ENCODE assay signal across 19 cellular contexts in the genomic region with DNA sequence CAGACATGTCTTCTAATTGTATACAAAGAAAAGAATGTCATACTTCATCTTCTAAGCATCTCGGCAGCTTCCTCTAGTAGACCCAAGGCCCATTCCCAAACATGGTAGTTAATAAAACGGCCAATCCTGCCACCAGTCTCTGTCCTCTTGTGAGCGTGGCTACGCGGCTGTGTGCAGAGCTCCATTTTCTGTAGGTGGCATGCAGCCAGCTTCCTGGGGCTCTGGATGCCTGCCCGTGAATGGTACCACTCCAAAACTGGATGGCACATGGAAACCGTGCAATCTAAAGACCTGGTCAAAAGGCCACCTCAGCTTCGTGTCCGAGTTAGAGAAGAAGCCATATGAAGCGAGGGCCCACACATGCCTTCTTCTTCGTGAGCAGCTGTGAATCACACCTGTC.
DNase-seq lines count a peak whose midpoint lies in the region; ATAC-seq and FAIRE-seq lines count a peak whose summit lies in the region.
"Had no signal": no experiment of that assay in that cellular context is flagged by ENCODE, and none has a peak within 500 bp of the region (broad histone marks: within the 10 kb centered on the region; RNA-seq: fewer than 3 reads in every experiment).

No MANE protein-coding gene starts in this region.

- FAIRE-seq in small intestine (lab: Jason Lieb, UNC) = no peak
- FAIRE-seq: H54 had no signal

- H3K9me3 Mint-ChIP-seq in activated CD4-positive, alpha-beta T cell treated with anti-CD3 and anti-CD28 coated beads for 36 hours (ENCODE audit: low read depth) = no peaks in the 10 kb centered on the region
- H3K9me3 Mint-ChIP-seq: activated T-cell treated with anti-CD3 and anti-CD28 coated beads, Interleukin-2, amount 50 U/mL, for 24 hours; dendritic cell treated with granulocyte-macrophage colony-stimulating factor and Interleukin-4, amounts not matched to agents 40 ng/mL and 50 ng/mL, for 4 days had no signal

- no peaks in the 10 kb centered on the region for H3K9me3 ChIP-seq in right cardiac atrium (ENCODE audit: control insufficient read depth, low read length)
- H3K9me3 ChIP-seq in small intestine (ENCODE audit: control insufficient read depth, low read depth) = no peaks in the 10 kb centered on the region
- H3K9me3 ChIP-seq: neutrophil, right lobe of liver, suprapubic skin had no signal

- H3K36me3 ChIP-seq in small intestine (ENCODE audit: control insufficient read depth in 2 of 2, insufficient read depth in 2 of 2, low read length in 2 of 2) = peaks cover 0 to 2% of the 10 kb centered on the region in 2 donors

- H3K4me1 Mint-ChIP-seq in activated CD4-positive, alpha-beta T cell treated with anti-CD3 and anti-CD28 coated beads for 36 hours = peaks cover 6% of the 10 kb centered on the region

- peak; percentile 56 for DNase-seq in DMS 273 treated with DMSO at 0.1 percent for 48 hours (lab: John Stamatoyannopoulos, UW)
- peak; percentile 62 for DNase-seq in NCI-H1694 (lab: John Stamatoyannopoulos, UW)
- peak; percentile 52 for DNase-seq in NCI-H748 treated with DMSO at 0.1 percent for 48 hours (lab: John Stamatoyannopoulos, UW)
- DNase-seq in right cardiac atrium = peak in 2 of 3 donors; percentile 73 to 75
- no peak for DNase-seq in T-helper 1 cell
- no peak for DNase-seq in small intestine
- DNase-seq in activated CD4-positive, alpha-beta T cell treated with anti-CD3 and anti-CD28 coated beads for 36 hours = no peak
- DNase-seq: activated T-cell treated with anti-CD3 and anti-CD28 coated beads, Interleukin-2, amount 50 U/mL, for 24 hours; glutamatergic neuron; NCI-H226; right lobe of liver; stimulated activated CD4-positive, alpha-beta T cell treated with anti-CD3 and anti-CD28 coated beads, Interleukin-2, amount 100 ng/mL, for 24 hours had no signal

- H3K4me1 ChIP-seq in right cardiac atrium (ENCODE audit: control insufficient read depth, insufficient read depth, low read length) (peaks cover 4% of the 10 kb centered on the region), small intestine (ENCODE audit: control insufficient read depth in 2 of 2, insufficient read depth in 1 of 2, low read depth in 1 of 2, low read length in 1 of 2) (no peaks in the 10 kb centered on the region)
- H3K4me1 ChIP-seq: right lobe of liver had no signal

- H3K27ac ChIP-seq in right cardiac atrium (ENCODE audit: low read length) = peak overlapping the region; percentile 67
- no peak overlapping the region for H3K27ac ChIP-seq in small intestine (ENCODE audit: low read depth in 1 of 2, low read length in 1 of 2)
- H3K27ac ChIP-seq: neutrophil, right lobe of liver, suprapubic skin had no signal

- H3K4me3 ChIP-seq in right cardiac atrium (ENCODE audit: low read length) (no peak overlapping the region), small intestine (ENCODE audit: low read depth in 1 of 2, low read length in 2 of 2) (no peak overlapping the region)
- H3K4me3 ChIP-seq: right lobe of liver, suprapubic skin had no signal

- H3K4me3 Mint-ChIP-seq in activated CD4-positive, alpha-beta T cell treated with anti-CD3 and anti-CD28 coated beads for 36 hours = no peak overlapping the region
- H3K4me3 Mint-ChIP-seq: activated T-cell treated with anti-CD3 and anti-CD28 coated beads, Interleukin-2, amount 50 U/mL, for 24 hours; dendritic cell treated with granulocyte-macrophage colony-stimulating factor and Interleukin-4, amounts not matched to agents 40 ng/mL and 50 ng/mL, for 4 days had no signal

- ATAC-seq in right cardiac atrium = peak; percentile 44 to 60
- ATAC-seq in activated CD4-positive, alpha-beta T cell treated with anti-CD3 and anti-CD28 coated beads for 36 hours = no peak
- no peak for ATAC-seq in HG02571 (IDR thresholded peaks at IDR 0.05; ENCODE audit: unreplicated experiment)
- ATAC-seq: activated naive CD4-positive, alpha-beta T cell treated with anti-CD3 and anti-CD28 coated beads, Interleukin-2, amount 50 U/mL, for 72 hours; right lobe of liver; SK-N-SH treated with all-trans-retinoic acid at 6 μM for 48 hours had no signal

- no peak overlapping the region for H3K27ac Mint-ChIP-seq in activated CD4-positive, alpha-beta T cell treated with anti-CD3 and anti-CD28 coated beads for 36 hours
- H3K27ac Mint-ChIP-seq: activated naive CD4-positive, alpha-beta T cell treated with anti-CD3 and anti-CD28 coated beads, Interleukin-2, amount 50 U/mL, for 72 hours; activated T-cell treated with anti-CD3 and anti-CD28 coated beads, Interleukin-2, amount 50 U/mL, for 24 hours; dendritic cell treated with granulocyte-macrophage colony-stimulating factor and Interleukin-4, amounts not matched to agents 40 ng/mL and 50 ng/mL, for 4 days had no signal

- peaks cover 2% of the 10 kb centered on the region for H3K27me3 Mint-ChIP-seq in activated CD4-positive, alpha-beta T cell treated with anti-CD3 and anti-CD28 coated beads for 36 hours
- H3K27me3 Mint-ChIP-seq: dendritic cell treated with granulocyte-macrophage colony-stimulating factor and Interleukin-4, amounts not matched to agents 40 ng/mL and 50 ng/mL, for 4 days had no signal

- POLR2A ChIA-PET in activated CD4-positive, alpha-beta T cell treated with anti-CD3 and anti-CD28 coated beads for 36 hours (lab: Charles Lee) = no interaction called here

- WGBS in right cardiac atrium = 69% methylated on average over 11 of the region's 11 CpGs
- 90 to 97% (median 95%) methylated on average over 11 of the region's 11 CpGs for WGBS in small intestine, 3 donors

- CTCF ChIA-PET in activated CD4-positive, alpha-beta T cell treated with anti-CD3 and anti-CD28 coated beads for 36 hours (lab: Charles Lee) = no interaction called here

- intact Hi-C loops in right cardiac atrium (cut with DNase I) = no loop called here
- intact Hi-C loops in activated CD4-positive, alpha-beta T cell treated with anti-CD3 and anti-CD28 coated beads for 36 hours (cut with DNase I, micrococcal nuclease) = no loop called here

- H3K27me3 ChIP-seq in right cardiac atrium (ENCODE audit: control insufficient read depth, insufficient read depth) = no peaks in the 10 kb centered on the region
- H3K27me3 ChIP-seq in small intestine (ENCODE audit: control insufficient read depth in 2 of 2, insufficient read depth in 2 of 2, low read length in 2 of 2) = no peaks in the 10 kb centered on the region
- H3K27me3 ChIP-seq: neutrophil, right lobe of liver, suprapubic skin had no signal

- no peaks in the 10 kb centered on the region for H3K36me3 Mint-ChIP-seq in activated CD4-positive, alpha-beta T cell treated with anti-CD3 and anti-CD28 coated beads for 36 hours (ENCODE audit: low read depth)
- H3K36me3 Mint-ChIP-seq: activated naive CD4-positive, alpha-beta T cell treated with anti-CD3 and anti-CD28 coated beads, Interleukin-2, amount 50 U/mL, for 72 hours had no signal

Comparison
In these comparisons a context has a peak if more than half of its experiments do, and no peak if none do; other contexts are left out.
1. DNase-seq: peak in DMS 273 treated with DMSO at 0.1 percent for 48 hours (single experiment), NCI-H1694 (single experiment), NCI-H748 treated with DMSO at 0.1 percent for 48 hours (single experiment) and right cardiac atrium (2 of 3); none in T-helper 1 cell (0 of 5), small intestine (single experiment) and activated CD4-positive, alpha-beta T cell treated with anti-CD3 and anti-CD28 coated beads for 36 hours (single experiment).
2. ATAC-seq: peak in right cardiac atrium (2 of 2); none in activated CD4-positive, alpha-beta T cell treated with anti-CD3 and anti-CD28 coated beads for 36 hours (single experiment) and HG02571 (single experiment).